16 cellular contexts compared by ENCODE assay signal in the genomic region with DNA sequence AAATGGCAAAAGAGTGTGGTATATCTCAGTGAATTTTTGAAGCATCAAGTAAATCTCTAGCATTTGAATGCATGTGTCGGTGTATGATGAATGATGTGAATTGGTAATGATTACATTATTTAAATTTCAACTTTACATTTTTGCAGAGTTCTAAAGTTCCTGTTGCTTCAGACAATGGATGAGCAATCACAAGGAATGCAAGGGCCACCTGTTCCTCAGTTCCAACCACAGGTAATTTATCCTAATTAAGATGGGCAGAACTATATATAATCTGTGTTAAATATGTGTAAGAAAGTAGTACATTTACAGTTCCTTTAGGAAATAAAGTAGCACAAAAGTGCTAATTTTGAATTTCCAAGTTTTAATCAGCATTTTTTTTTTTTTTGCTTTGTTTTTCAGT.
"Had no signal": no experiment of that assay in that cellular context is flagged by ENCODE, and none has a peak within 500 bp of the region (broad histone marks: within the 10 kb centered on the region; RNA-seq: fewer than 3 reads in every experiment).

No MANE protein-coding gene starts in this region.

- FAIRE-seq: colon had no signal

- H3K36me3 ChIP-seq: prostate gland, transverse colon had no signal

- DNase-seq: activated CD4-positive, alpha-beta memory T cell treated with anti-CD3 and anti-CD28 coated beads for 36 hours; activated gamma-delta T cell; activated naive CD8-positive, alpha-beta T cell treated with anti-CD3 and anti-CD28 coated beads for 36 hours; activated T-cell treated with anti-CD3 and anti-CD28 coated beads, Interleukin-2, amount 50 U/mL, for 48 hours; mucosa of descending colon; natural killer cell; nucleus accumbens; spleen; stimulated activated CD4-positive, alpha-beta T cell treated with anti-CD3 and anti-CD28 coated beads, Interleukin-1b, Interleukin-23, amount 100 ng/mL, for 48 hours; transverse colon had no signal

- ATAC-seq: gastroesophageal sphincter; natural killer cell; sciatic nerve; stimulated activated memory B cell treated with anti-CD40 and anti-IgM and Interleukin-4, amounts not matched to agents 10 μg/mL and 1 μg/mL and 100 μg/mL, for 72 hours had no signal

- H3K9me3 ChIP-seq: gastroesophageal sphincter, mucosa of descending colon, prostate gland had no signal

- H3K4me1 ChIP-seq: prostate gland had no signal

- H3K27ac ChIP-seq: gastroesophageal sphincter, prostate gland, spleen had no signal

- H3K27me3 ChIP-seq: gastroesophageal sphincter, spleen, transverse colon had no signal

- H3K4me3 ChIP-seq: gastroesophageal sphincter, lung, mucosa of descending colon, prostate gland, spleen, transverse colon had no signal
